ENCODE assay signal across 1 cellular context in the genomic region with DNA sequence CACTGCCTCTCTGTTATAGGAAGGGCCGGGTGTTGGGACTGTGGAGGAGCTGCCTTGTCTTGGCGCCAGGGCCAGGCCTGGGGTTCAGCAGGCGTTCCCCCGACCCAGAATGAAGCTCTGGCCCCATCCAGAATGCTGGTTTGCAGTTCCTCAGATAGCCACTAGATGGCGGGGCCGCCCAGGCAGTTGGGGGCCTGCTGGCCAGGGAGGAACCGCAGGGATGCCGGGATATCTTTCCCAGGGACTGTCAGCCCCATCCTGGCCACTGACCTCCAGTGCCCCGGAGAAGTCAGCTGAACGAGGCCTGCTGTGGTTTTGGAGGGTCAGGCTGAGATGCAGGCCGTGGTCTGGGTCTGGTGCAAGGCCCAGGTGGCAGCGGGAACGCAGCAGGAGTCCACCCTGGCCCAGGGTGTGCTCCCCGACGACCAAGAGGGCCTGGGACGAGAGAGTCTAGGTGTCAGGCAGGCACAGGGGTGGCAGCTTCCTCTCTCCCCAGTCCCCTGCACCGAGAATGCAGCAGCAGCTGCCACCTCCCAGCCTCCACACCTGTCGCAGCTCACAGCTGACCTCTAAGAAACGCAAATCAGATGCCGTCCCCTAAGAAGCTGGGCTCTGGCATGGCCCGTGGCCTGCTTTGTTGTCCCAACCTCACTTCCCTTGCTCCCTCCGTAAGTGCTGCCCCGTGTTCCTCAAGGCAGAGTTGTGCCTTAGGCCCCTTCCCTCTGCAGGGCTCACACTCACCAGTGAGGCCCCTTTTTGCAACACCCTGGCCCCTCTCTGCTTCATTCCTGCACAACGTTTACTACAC.
TF ChIP-seq lines count a peak whose summit lies in the region.

No MANE protein-coding gene starts in this region.

TF ChIP-seq in HepG2, 621 proteins besides CTCF, POLR2A, EP300 and RAD21 (continued from another document and continues in another):
- TF ChIP-seq ZNF136 (CRISPR knock-in tag; IDR thresholded peaks at IDR 0.05; ENCODE audit: low read depth) (0 out of 2 replicates have a peak, but pooled peaks have one; percentile 85), SRF (IDR thresholded peaks at IDR 0.05; ENCODE audit: low read depth, low read length) (0 out of 2 replicates have a peak, but pooled peaks have one; percentile 18), ATAD3A (CRISPR knock-in tag; IDR thresholded peaks at IDR 0.05) (0 out of 2 replicates have a peak, but pooled peaks have one; percentile 10), CCAR2 (optimal IDR thresholded peaks at IDR 0.05; ENCODE audit: low read depth, low read length) (no peak), ZFP1 (CRISPR knock-in tag; IDR thresholded peaks at IDR 0.05) (0 out of 2 replicates have a peak, but pooled peaks have one; percentile 44), KDM4B (CRISPR knock-in tag; IDR thresholded peaks at IDR 0.05) (peak; percentile 85; the same call in 1 of the 2 replicates), ZNF382 (CRISPR knock-in tag; IDR thresholded peaks at IDR 0.05; ENCODE audit: borderline replicate concordance) (no peak), ZNF335 (CRISPR knock-in tag; IDR thresholded peaks at IDR 0.05) (0 out of 2 replicates have a peak, but pooled peaks have one; percentile 50), NPAS2 (CRISPR knock-in tag; IDR thresholded peaks at IDR 0.05; ENCODE audit: borderline replicate concordance) (no peak), HCFC1 (IDR thresholded peaks at IDR 0.05; ENCODE audit: low read depth, low read length) (peak; percentile 24; the same call in 1 of the 2 replicates), MYC (CRISPR knock-in tag; IDR thresholded peaks at IDR 0.05; ENCODE audit: borderline replicate concordance) (peak; percentile 45), FOXA1 (IDR thresholded peaks at IDR 0.05) (no peak), FOXA1 (CRISPR knock-in tag; IDR thresholded peaks at IDR 0.05) (peak; percentile 44; the same call in 1 of the 2 replicates), HES4 (CRISPR knock-in tag; IDR thresholded peaks at IDR 0.05; ENCODE audit: borderline replicate concordance) (peak; percentile 57; the same call in 1 of the 2 replicates), KLF13 (CRISPR knock-in tag; IDR thresholded peaks at IDR 0.05) (no peak), CAMTA2 (CRISPR knock-in tag; IDR thresholded peaks at IDR 0.05; ENCODE audit: borderline replicate concordance) (peak; percentile 80; the same call in 1 of the 2 replicates), ZNF773 (CRISPR knock-in tag; IDR thresholded peaks at IDR 0.05; ENCODE audit: borderline replicate concordance) (peak; percentile 81; the same call in 1 of the 2 replicates), ZKSCAN1 (IDR thresholded peaks at IDR 0.05; ENCODE audit: low read length) (no peak; the same call in 1 of the 2 replicates), RFX1 (IDR thresholded peaks at IDR 0.05) (no peak), ZNF547 (CRISPR knock-in tag; IDR thresholded peaks at IDR 0.05) (peak; percentile 96), KDM3A (CRISPR knock-in tag; IDR thresholded peaks at IDR 0.05; ENCODE audit: low read depth) (peak; percentile 96; the same call in 1 of the 2 replicates), KMT2B (CRISPR knock-in tag; IDR thresholded peaks at IDR 0.05) (peak; percentile 62; the same call in 1 of the 2 replicates), IKZF4 (CRISPR knock-in tag; IDR thresholded peaks at IDR 0.05; ENCODE audit: borderline replicate concordance, low read depth, not compliant biosample characterization) (peak; percentile 95)
- TF ChIP-seq, protein P1, sequence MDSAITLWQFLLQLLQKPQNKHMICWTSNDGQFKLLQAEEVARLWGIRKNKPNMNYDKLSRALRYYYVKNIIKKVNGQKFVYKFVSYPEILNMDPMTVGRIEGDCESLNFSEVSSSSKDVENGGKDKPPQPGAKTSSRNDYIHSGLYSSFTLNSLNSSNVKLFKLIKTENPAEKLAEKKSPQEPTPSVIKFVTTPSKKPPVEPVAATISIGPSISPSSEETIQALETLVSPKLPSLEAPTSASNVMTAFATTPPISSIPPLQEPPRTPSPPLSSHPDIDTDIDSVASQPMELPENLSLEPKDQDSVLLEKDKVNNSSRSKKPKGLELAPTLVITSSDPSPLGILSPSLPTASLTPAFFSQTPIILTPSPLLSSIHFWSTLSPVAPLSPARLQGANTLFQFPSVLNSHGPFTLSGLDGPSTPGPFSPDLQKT (CRISPR knock-in tag; IDR thresholded peaks at IDR 0.05; ENCODE audit: borderline replicate concordance), result peak; percentile 66; the same call in 1 of the 2 replicates
- TF ChIP-seq, protein P2, sequence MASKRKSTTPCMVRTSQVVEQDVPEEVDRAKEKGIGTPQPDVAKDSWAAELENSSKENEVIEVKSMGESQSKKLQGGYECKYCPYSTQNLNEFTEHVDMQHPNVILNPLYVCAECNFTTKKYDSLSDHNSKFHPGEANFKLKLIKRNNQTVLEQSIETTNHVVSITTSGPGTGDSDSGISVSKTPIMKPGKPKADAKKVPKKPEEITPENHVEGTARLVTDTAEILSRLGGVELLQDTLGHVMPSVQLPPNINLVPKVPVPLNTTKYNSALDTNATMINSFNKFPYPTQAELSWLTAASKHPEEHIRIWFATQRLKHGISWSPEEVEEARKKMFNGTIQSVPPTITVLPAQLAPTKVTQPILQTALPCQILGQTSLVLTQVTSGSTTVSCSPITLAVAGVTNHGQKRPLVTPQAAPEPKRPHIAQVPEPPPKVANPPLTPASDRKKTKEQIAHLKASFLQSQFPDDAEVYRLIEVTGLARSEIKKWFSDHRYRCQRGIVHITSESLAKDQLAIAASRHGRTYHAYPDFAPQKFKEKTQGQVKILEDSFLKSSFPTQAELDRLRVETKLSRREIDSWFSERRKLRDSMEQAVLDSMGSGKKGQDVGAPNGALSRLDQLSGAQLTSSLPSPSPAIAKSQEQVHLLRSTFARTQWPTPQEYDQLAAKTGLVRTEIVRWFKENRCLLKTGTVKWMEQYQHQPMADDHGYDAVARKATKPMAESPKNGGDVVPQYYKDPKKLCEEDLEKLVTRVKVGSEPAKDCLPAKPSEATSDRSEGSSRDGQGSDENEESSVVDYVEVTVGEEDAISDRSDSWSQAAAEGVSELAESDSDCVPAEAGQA (IDR thresholded peaks at IDR 0.05; ENCODE audit: low read depth), result peak; percentile 49; the same call in 1 of the 2 replicates
- TF ChIP-seq, protein P2 (CRISPR knock-in tag; IDR thresholded peaks at IDR 0.05; ENCODE audit: borderline replicate concordance), result no peak
- TF ChIP-seq, protein P3, sequence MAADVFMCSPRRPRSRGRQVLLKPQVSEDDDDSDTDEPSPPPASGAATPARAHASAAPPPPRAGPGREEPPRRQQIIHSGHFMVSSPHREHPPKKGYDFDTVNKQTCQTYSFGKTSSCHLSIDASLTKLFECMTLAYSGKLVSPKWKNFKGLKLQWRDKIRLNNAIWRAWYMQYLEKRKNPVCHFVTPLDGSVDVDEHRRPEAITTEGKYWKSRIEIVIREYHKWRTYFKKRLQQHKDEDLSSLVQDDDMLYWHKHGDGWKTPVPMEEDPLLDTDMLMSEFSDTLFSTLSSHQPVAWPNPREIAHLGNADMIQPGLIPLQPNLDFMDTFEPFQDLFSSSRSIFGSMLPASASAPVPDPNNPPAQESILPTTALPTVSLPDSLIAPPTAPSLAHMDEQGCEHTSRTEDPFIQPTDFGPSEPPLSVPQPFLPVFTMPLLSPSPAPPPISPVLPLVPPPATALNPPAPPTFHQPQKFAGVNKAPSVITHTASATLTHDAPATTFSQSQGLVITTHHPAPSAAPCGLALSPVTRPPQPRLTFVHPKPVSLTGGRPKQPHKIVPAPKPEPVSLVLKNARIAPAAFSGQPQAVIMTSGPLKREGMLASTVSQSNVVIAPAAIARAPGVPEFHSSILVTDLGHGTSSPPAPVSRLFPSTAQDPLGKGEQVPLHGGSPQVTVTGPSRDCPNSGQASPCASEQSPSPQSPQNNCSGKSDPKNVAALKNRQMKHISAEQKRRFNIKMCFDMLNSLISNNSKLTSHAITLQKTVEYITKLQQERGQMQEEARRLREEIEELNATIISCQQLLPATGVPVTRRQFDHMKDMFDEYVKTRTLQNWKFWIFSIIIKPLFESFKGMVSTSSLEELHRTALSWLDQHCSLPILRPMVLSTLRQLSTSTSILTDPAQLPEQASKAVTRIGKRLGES (CRISPR knock-in tag; IDR thresholded peaks at IDR 0.05; ENCODE audit: borderline replicate concordance), result no peak
- TF ChIP-seq, protein P4, sequence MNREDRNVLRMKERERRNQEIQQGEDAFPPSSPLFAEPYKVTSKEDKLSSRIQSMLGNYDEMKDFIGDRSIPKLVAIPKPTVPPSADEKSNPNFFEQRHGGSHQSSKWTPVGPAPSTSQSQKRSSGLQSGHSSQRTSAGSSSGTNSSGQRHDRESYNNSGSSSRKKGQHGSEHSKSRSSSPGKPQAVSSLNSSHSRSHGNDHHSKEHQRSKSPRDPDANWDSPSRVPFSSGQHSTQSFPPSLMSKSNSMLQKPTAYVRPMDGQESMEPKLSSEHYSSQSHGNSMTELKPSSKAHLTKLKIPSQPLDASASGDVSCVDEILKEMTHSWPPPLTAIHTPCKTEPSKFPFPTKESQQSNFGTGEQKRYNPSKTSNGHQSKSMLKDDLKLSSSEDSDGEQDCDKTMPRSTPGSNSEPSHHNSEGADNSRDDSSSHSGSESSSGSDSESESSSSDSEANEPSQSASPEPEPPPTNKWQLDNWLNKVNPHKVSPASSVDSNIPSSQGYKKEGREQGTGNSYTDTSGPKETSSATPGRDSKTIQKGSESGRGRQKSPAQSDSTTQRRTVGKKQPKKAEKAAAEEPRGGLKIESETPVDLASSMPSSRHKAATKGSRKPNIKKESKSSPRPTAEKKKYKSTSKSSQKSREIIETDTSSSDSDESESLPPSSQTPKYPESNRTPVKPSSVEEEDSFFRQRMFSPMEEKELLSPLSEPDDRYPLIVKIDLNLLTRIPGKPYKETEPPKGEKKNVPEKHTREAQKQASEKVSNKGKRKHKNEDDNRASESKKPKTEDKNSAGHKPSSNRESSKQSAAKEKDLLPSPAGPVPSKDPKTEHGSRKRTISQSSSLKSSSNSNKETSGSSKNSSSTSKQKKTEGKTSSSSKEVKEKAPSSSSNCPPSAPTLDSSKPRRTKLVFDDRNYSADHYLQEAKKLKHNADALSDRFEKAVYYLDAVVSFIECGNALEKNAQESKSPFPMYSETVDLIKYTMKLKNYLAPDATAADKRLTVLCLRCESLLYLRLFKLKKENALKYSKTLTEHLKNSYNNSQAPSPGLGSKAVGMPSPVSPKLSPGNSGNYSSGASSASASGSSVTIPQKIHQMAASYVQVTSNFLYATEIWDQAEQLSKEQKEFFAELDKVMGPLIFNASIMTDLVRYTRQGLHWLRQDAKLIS (CRISPR knock-in tag; IDR thresholded peaks at IDR 0.05), result no peak
- TF ChIP-seq, protein P5, sequence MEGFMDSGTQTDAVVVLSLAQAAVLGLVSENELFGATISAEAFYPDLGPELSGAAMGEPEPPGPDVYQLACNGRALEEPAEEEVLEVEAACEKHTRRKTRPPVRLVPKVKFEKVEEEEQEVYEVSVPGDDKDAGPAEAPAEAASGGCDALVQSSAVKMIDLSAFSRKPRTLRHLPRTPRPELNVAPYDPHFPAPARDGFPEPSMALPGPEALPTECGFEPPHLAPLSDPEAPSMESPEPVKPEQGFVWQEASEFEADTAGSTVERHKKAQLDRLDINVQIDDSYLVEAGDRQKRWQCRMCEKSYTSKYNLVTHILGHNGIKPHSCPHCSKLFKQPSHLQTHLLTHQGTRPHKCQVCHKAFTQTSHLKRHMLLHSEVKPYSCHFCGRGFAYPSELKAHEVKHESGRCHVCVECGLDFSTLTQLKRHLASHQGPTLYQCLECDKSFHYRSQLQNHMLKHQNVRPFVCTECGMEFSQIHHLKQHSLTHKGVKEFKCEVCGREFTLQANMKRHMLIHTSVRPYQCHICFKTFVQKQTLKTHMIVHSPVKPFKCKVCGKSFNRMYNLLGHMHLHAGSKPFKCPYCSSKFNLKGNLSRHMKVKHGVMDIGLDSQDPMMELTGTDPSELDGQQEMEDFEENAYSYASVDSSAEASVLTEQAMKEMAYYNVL (CRISPR knock-in tag; IDR thresholded peaks at IDR 0.05; ENCODE audit: borderline replicate concordance), result peak; percentile 66; the same call in 1 of the 2 replicates
- TF ChIP-seq, protein P6, sequence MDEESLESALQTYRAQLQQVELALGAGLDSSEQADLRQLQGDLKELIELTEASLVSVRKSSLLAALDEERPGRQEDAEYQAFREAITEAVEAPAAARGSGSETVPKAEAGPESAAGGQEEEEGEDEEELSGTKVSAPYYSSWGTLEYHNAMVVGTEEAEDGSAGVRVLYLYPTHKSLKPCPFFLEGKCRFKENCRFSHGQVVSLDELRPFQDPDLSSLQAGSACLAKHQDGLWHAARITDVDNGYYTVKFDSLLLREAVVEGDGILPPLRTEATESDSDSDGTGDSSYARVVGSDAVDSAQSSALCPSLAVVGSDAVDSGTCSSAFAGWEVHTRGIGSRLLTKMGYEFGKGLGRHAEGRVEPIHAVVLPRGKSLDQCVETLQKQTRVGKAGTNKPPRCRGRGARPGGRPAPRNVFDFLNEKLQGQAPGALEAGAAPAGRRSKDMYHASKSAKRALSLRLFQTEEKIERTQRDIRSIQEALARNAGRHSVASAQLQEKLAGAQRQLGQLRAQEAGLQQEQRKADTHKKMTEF (CRISPR knock-in tag; IDR thresholded peaks at IDR 0.05), result peak; percentile 75; the same call in 1 of the 2 replicates
- TF ChIP-seq, protein P7, sequence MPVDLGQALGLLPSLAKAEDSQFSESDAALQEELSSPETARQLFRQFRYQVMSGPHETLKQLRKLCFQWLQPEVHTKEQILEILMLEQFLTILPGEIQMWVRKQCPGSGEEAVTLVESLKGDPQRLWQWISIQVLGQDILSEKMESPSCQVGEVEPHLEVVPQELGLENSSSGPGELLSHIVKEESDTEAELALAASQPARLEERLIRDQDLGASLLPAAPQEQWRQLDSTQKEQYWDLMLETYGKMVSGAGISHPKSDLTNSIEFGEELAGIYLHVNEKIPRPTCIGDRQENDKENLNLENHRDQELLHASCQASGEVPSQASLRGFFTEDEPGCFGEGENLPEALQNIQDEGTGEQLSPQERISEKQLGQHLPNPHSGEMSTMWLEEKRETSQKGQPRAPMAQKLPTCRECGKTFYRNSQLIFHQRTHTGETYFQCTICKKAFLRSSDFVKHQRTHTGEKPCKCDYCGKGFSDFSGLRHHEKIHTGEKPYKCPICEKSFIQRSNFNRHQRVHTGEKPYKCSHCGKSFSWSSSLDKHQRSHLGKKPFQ (CRISPR knock-in tag; IDR thresholded peaks at IDR 0.05; ENCODE audit: insufficient replicate concordance), result no peak
